In the genomic region with DNA sequence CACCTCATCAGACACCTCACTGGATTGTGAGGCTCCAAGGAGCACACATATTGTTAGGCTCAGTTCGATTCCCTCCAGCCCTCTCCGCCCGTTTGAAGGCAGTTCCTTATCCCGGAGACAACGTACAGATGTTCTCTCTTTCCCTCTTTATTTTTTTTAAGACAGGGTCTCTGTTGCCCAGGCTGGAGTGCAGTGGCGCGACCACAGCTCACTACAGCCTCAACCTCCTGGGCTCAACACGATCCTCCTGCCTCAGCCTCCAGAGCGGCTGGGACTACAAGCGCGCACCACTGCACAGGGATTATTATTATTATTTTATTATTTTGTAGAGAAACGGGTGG, we compare ENCODE assay signal across 1 cellular context.
TF ChIP-seq lines count a peak whose summit lies in the region.

No MANE protein-coding gene starts in this region.

TF ChIP-seq in endothelial cell of umbilical vein, 7 proteins besides CTCF, POLR2A, EP300 and RAD21:
- TF ChIP-seq FOS (IDR thresholded peaks at IDR 0.05; ENCODE audit: borderline replicate concordance, insufficient read depth, low read length) (no peak), GATA2 (IDR thresholded peaks at IDR 0.05; ENCODE audit: insufficient read depth, insufficient read length, low read depth, low read length) (no peak), EZH2 (IDR thresholded peaks at IDR 0.05; ENCODE audit: borderline replicate concordance, low read depth, low read length, severe bottlenecking) (no peak), POLR2AphosphoS5 (IDR thresholded peaks at IDR 0.05; ENCODE audit: insufficient read depth, low read depth, low read length) (no peak), MYC (IDR thresholded peaks at IDR 0.05; ENCODE audit: low read depth, low read length) (no peak), JUN (IDR thresholded peaks at IDR 0.05; ENCODE audit: borderline replicate concordance, insufficient read depth, insufficient read length, low read depth) (no peak)
- TF ChIP-seq, protein P1, sequence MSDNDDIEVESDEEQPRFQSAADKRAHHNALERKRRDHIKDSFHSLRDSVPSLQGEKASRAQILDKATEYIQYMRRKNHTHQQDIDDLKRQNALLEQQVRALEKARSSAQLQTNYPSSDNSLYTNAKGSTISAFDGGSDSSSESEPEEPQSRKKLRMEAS (IDR thresholded peaks at IDR 0.05; ENCODE audit: insufficient read depth, insufficient read length): no peak
